8 cellular contexts compared by ENCODE assay signal in the genomic region with DNA sequence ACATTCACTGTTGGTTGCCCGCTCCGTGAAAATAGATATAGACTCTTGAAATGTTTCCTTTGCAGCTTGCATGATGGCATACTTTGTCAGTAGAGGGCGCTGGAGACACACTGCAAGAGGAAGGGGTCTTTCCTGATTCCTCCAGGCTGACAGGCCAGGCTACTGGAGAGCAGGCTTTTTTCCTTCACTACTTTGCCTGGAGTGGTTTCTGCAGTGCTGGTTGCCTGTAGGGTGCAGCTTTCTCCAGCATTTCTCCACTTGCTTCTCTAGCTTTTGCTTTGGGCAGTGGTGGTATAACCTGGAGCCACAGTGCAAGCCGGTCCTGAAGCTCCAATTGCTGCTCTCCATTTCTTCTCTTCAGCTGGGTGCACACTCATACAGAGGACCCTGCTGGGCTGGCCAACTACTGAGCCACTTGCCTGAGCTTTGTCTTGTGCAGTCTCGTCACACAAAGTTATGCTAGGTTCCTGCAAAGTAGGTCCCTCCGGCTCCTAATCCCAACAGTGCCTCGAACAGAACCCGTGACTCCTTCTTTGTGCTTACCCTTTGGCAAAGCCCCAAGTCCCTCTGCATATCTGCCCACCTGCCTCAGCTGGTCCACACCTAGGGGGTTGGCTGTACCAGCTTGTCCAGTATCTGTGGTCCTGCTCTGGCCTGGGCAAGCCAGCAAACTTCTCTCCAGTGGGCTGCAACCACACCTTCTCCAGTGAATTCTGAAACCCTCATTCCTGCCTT. TPM values are rescaled to one million over a fixed set of nuclear protein-coding genes. Genes with fewer than 3 reads are reported as not detected.
DNase-seq lines count a peak whose midpoint lies in the region; ATAC-seq, FAIRE-seq and TF ChIP-seq lines count a peak whose summit lies in the region.

No MANE protein-coding gene starts in this region.

- H3K27ac ChIP-seq in A549 (peak overlapping the region in 1 of 2 experiments; percentile 35; a peak in 2 of 6 replicates), HCT116 (ENCODE audit: low read depth, low read length) (no peak overlapping the region), upper lobe of right lung (no peak overlapping the region)

- TF ChIP-seq RAD21 in A549 (conservative IDR thresholded peaks at IDR 0.05 in 1 of 2, IDR thresholded peaks at IDR 0.05 in 1 of 2) (peak; percentile 90), HCT116 (IDR thresholded peaks at IDR 0.05; ENCODE audit: low read depth) (peak; percentile 86)

- no peaks in the 10 kb centered on the region for H3K9me2 ChIP-seq in HCT116 (ENCODE audit: insufficient read depth)

- intact Hi-C loops in HCT116 (cut with micrococcal nuclease), result loop anchor here (1.0 to 5.0 kb wide), 2 partner anchors 79 to 232 kb away; no protein-coding TSS in a partner anchor
- intact Hi-C loops in upper lobe of right lung (cut with DNase I), result loop anchor here (10.0 kb wide), 1 partner anchor 81 kb away; no protein-coding TSS in a partner anchor

- H3K9ac ChIP-seq in HCT116 (ENCODE audit: low read length), result no peak overlapping the region

- H3K27me3 ChIP-seq in HCT116 (ENCODE audit: insufficient read depth, low read length), result no peaks in the 10 kb centered on the region
- H3K27me3 ChIP-seq in MG63, result no peaks in the 10 kb centered on the region
- H3K27me3 ChIP-seq in upper lobe of right lung, result no peaks in the 10 kb centered on the region

- FAIRE-seq in A549 (lab: Jason Lieb, UNC), result no peak

- no peak overlapping the region for H2AFZ ChIP-seq in HCT116 (ENCODE audit: low read depth, low read length, poor library complexity, severe bottlenecking)

- H3K4me2 ChIP-seq in A549, result no peak overlapping the region
- no peak overlapping the region for H3K4me2 ChIP-seq in HCT116 (ENCODE audit: low read length)

- H3K4me1 ChIP-seq in A549 (no peaks in the 10 kb centered on the region), HCT116 (ENCODE audit: control insufficient read depth in 1 of 2, insufficient read depth in 2 of 2, low read length in 2 of 2) (no peaks in the 10 kb centered on the region), upper lobe of right lung (no peaks in the 10 kb centered on the region)

- BruUV-seq in HCT116 (replicated peaks; lab: Mats Ljungman, UMichigan), result no TSS peak

- POLR2A ChIA-PET in A549 (lab: Yijun Ruan, JAX), result no interaction called here
- POLR2A ChIA-PET in HCT116 (lab: Charles Lee), result no interaction called here

- whole genome bisulfite sequencing in A549 (ENCODE audit: missing lambda C conversion rate), result 80% methylated on average over 8 of the region's 8 CpGs

- H3K9me3 ChIP-seq in A549 (no peaks in the 10 kb centered on the region), HCT116 (ENCODE audit: control insufficient read depth in 1 of 2, insufficient read depth in 1 of 2, low read depth in 1 of 2, low read length in 2 of 2) (no peaks in the 10 kb centered on the region), MG63 (no peaks in the 10 kb centered on the region), upper lobe of right lung (no peaks in the 10 kb centered on the region)

- TF ChIP-seq CTCF in A549 (IDR thresholded peaks at IDR 0.05) (peak; percentile 77), GM12801 (IDR thresholded peaks at IDR 0.05; ENCODE audit: extremely low read depth, insufficient read length) (peak; percentile 79), HCT116 (IDR thresholded peaks at IDR 0.05 in 2 of 3, conservative IDR thresholded peaks at IDR 0.05 in 1 of 3; ENCODE audit: borderline replicate concordance in 1 of 3, insufficient read depth in 1 of 3, low read depth in 2 of 3, low read length in 2 of 3) (peak; percentile 68 to 91 (median 88); a peak in 5 of 6 replicates), upper lobe of right lung (IDR thresholded peaks at IDR 0.05) (peak; percentile 78)

- H3K36me3 ChIP-seq in HCT116 (ENCODE audit: control insufficient read depth in 1 of 2, insufficient read depth in 2 of 2, low read length in 2 of 2), result no peaks in the 10 kb centered on the region
- no peaks in the 10 kb centered on the region for H3K36me3 ChIP-seq in MG63
- H3K36me3 ChIP-seq in upper lobe of right lung, result no peaks in the 10 kb centered on the region

- no peaks in the 10 kb centered on the region for H3K79me2 ChIP-seq in HCT116 (ENCODE audit: insufficient read depth, low read length)

- RAD21 ChIA-PET in HCT116 (lab: Charles Lee; ENCODE audit: low non-redundant PET in 1 of 2, low total read pairs in 2 of 2, uncharacterized antibody in 2 of 2, unreplicated experiment in 2 of 2), result interaction anchor here (1.2 to 1.8 kb wide), 2 partner anchors 80 kb away, joined by 4 to 7 read pairs; no protein-coding TSS in a partner anchor

- no peak for TF ChIP-seq EP300 in A549 (IDR thresholded peaks at IDR 0.05)

- H4K20me1 ChIP-seq in HCT116 (ENCODE audit: insufficient read depth), result no peaks in the 10 kb centered on the region

- H3K4me3 ChIP-seq in A549, result no peak overlapping the region
- H3K4me3 ChIP-seq in HCT116 (replicated peaks in 1 of 2; ENCODE audit: low read depth in 1 of 2, low read length in 2 of 2), result no peak overlapping the region
- H3K4me3 ChIP-seq in MG63, result no peak overlapping the region
- no peak overlapping the region for H3K4me3 ChIP-seq in upper lobe of right lung

- peak; percentile 7 to 74 for DNase-seq in A549 (ENCODE audit: low read depth in 1 of 2, low spot score in 1 of 2)
- DNase-seq in HCT116 (ENCODE audit: low read depth, low spot score), result peak; percentile 54
- peak; percentile 33 for DNase-seq in MG63
- DNase-seq in RPMI7951 (ENCODE audit: low read depth), result peak; percentile 72
- peak; percentile 47 to 68 for DNase-seq in dermis microvascular lymphatic vessel endothelial cell (ENCODE audit: low read depth in 2 of 2)
- DNase-seq in lung microvascular endothelial cell (ENCODE audit: low read depth in 2 of 2), result peak; percentile 79 to 84
- no peak for DNase-seq in upper lobe of right lung

- TF ChIP-seq POLR2A in A549 (IDR thresholded peaks at IDR 0.05; ENCODE audit: low read length) (no peak), HCT116 (IDR thresholded peaks at IDR 0.05; ENCODE audit: borderline replicate concordance, extremely low read depth, insufficient read depth, insufficient read length) (no peak)

- CTCF ChIA-PET in A549 (lab: Yijun Ruan, JAX) (interaction anchor here (0.6 to 3.2 kb wide), 29 partner anchors 10 to 564 kb away, joined by 3 to 57 read pairs (median 4); partner anchors contain the start of gene ANKRD17), HCT116 (lab: Charles Lee) (interaction anchor here (0.7 to 3.2 kb wide), 12 partner anchors 9 to 291 kb away, joined by 3 to 34 read pairs (median 4); no protein-coding TSS in a partner anchor)

- ATAC-seq in A549, result peak; percentile 66 to 88; a peak in 5 of 6 replicates
- peak; percentile 88 for ATAC-seq in HCT116
- peak; percentile 95 for ATAC-seq in upper lobe of right lung

TF ChIP-seq in A549, 52 proteins besides CTCF, POLR2A, EP300 and RAD21:
- TF ChIP-seq EHMT2 (IDR thresholded peaks at IDR 0.05; ENCODE audit: low read depth) (no peak), KDM1A (IDR thresholded peaks at IDR 0.05; ENCODE audit: low read depth) (no peak), SMC3 (IDR thresholded peaks at IDR 0.05) (peak; percentile 88)

TF ChIP-seq in HCT116, 20 proteins besides CTCF, POLR2A, EP300 and RAD21:
- no peak for TF ChIP-seq EZH2 (IDR thresholded peaks at IDR 0.05)
- TF ChIP-seq, protein P1, sequence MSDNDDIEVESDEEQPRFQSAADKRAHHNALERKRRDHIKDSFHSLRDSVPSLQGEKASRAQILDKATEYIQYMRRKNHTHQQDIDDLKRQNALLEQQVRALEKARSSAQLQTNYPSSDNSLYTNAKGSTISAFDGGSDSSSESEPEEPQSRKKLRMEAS (IDR thresholded peaks at IDR 0.05), result no peak

RNA-seq across cellular contexts. Expression of gene RASSF6, which starts 46.3 kb away (rescaled TPM):
- polyA plus RNA-seq in A549 (2011; rRNA removed) (4.4 and 5.9 TPM in 2 replicates), A549 (2017; fragmentation: RNase III; extraction: RNeasy Plus Mini Kit Qiagen cat#74134 plus additional on column Dnase treatment) (1.6 to 1.8 TPM (median 1.8 TPM) in 3 replicates)
- polyA plus RNA-seq in A549 (2012; cell fraction: cytosol; rRNA removed), result 0.33 and 0.43 TPM in 2 replicates
- polyA plus RNA-seq in A549 (2012; cell fraction: nucleus; rRNA removed), result 0.28 and 0.32 TPM in 2 replicates
- polyA minus RNA-seq in A549 (2011; rRNA and poly(A)+ RNA removed), result 3.3 and 4.0 TPM in 2 replicates
- total RNA-seq in HCT116 (2021; ENCODE audit: unreplicated experiment) (1.1 TPM), dermis microvascular lymphatic vessel endothelial cell (not detected in 2 replicates), lung microvascular endothelial cell (not detected in 2 replicates), upper lobe of right lung (3.1 TPM)
- 0.25 and 0.29 TPM in 2 replicates for polyA plus RNA-seq in HCT116 (2012)
- total RNA-seq in MG63 (2014; rRNA removed; shearing (Covaris generic); ENCODE audit: low replicate concordance), result not detected in 2 replicates
- under 0.01 and 0.12 TPM in 2 replicates for total RNA-seq in RPMI7951 (2014; rRNA removed; shearing (Covaris generic))

Comparison
In these comparisons a context has a peak if more than half of its experiments do, and no peak if none do; other contexts are left out.
1. Of the 6 proteins assayed by ChIP-seq in both A549 and HCT116: peak only in A549: none; only in HCT116: none; in both: CTCF and RAD21; in neither: 4.